Comparison of ENCODE assay signal across 19 cellular contexts in the genomic region with DNA sequence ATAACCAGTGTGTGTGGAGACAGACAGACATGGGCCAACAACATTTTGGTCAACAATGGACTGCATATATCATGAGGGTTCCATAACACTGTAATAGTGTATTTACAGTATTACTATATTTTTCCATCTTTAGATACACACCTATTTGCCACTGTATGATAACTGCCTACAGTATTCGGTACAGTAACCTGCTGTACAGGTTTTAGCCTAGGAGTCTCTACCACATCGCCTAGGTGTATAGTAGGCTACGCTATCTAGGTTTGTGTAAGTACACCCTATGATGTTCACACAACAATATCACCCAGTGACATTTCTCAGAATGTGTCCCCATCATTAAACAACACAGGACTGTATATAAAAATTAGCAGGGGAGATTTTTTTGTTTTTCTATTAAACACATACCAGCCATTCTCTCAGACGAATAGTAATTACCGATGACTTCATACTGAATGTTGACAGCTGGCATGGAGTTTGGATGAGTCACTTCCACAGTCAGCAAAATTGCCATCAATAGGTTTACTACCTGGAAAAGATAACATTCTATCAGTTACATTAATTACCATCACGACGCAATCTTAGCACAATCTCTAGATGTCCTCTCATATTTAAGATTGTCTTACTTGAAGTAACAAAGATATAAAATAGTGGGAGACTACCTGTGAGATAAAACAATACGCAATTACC. TPM values are rescaled to one million over a fixed set of nuclear protein-coding genes. Genes with fewer than 3 reads are reported as not detected.
A peak's percentile ranks its signal among the peaks of the same experiment; 100 is the strongest.
DNase-seq lines count a peak whose midpoint lies in the region; ATAC-seq, FAIRE-seq and TF ChIP-seq lines count a peak whose summit lies in the region.
"Had no signal": no experiment of that assay in that cellular context is flagged by ENCODE, and none has a peak within 500 bp of the region (broad histone marks: within the 10 kb centered on the region; RNA-seq: fewer than 3 reads in every experiment).

No MANE protein-coding gene starts in this region.

- ATAC-seq in SK-N-SH treated with all-trans-retinoic acid at 6 μM for 48 hours (0 out of 3 replicates have a peak, but pooled peaks have one; percentile 35), right cardiac atrium (no peak), GM18511 (IDR thresholded peaks at IDR 0.05; ENCODE audit: unreplicated experiment) (no peak)
- ATAC-seq: GM23338, upper lobe of right lung had no signal

- peaks cover 11% of the 10 kb centered on the region for H3K4me1 ChIP-seq in HEK293 (ENCODE audit: control insufficient read depth, insufficient read depth, low read length)
- H3K4me1 ChIP-seq in small intestine (ENCODE audit: control insufficient read depth in 2 of 2, insufficient read depth in 1 of 2, low read depth in 1 of 2, low read length in 1 of 2), result peaks cover 0 to 12% of the 10 kb centered on the region in 2 donors
- H3K4me1 ChIP-seq in right cardiac atrium (ENCODE audit: control insufficient read depth, insufficient read depth, low read length), result peaks cover 2% of the 10 kb centered on the region

- DNase-seq in fibroblast of mammary gland (ENCODE audit: low read depth), result peak; percentile 64
- peak; percentile 71 for DNase-seq in small intestine
- DNase-seq in right cardiac atrium, result no peak
- no peak for DNase-seq in NK-92 treated with Interleukin-12 subunit alpha and Interleukin-12 subunit beta, amount 100 ng/mL, for 24 hours (lab: John Stamatoyannopoulos, UW)
- no peak for DNase-seq in activated CD4-positive, alpha-beta T cell treated with anti-CD3 and anti-CD28 coated beads, Interleukin-2, amount 50 U/mL, for 4 hours
- DNase-seq: activated CD4-positive, alpha-beta memory T cell treated with anti-CD3 and anti-CD28 coated beads for 36 hours; amygdala; NCI-H2029; NCI-H748 treated with DMSO at 0.1 percent for 48 hours; SHP77; upper lobe of right lung had no signal

- TF ChIP-seq CTCF in HEK293 (tag by site-specific recombination; IDR thresholded peaks at IDR 0.05) (no peak), fibroblast of mammary gland (conservative IDR thresholded peaks at IDR 0.05; ENCODE audit: control insufficient read depth, insufficient read depth, low read depth, low read length) (no peak)

- intact Hi-C loops in right cardiac atrium (cut with DNase I), result no loop called here

- FAIRE-seq in small intestine (lab: Jason Lieb, UNC), result no peak
- FAIRE-seq: G401.6, keratinocyte had no signal

- CTCF ChIA-PET in HEK293 (lab: Yijun Ruan, JAX), result interaction anchor here (5.3 kb wide), 1 partner anchor 25 kb away, joined by 31 read pairs; no protein-coding TSS in a partner anchor

- H3K27ac ChIP-seq in HEK293 (ENCODE audit: extremely low read depth, low read depth, low read length) (no peak overlapping the region), small intestine (ENCODE audit: low read depth in 1 of 2, low read length in 1 of 2) (no peak overlapping the region), right cardiac atrium (ENCODE audit: low read length) (no peak overlapping the region)
- H3K27ac ChIP-seq: C4-2B, upper lobe of right lung had no signal

- H3K27me3 ChIP-seq in small intestine (ENCODE audit: control insufficient read depth in 2 of 2, insufficient read depth in 2 of 2, low read length in 2 of 2) (no peaks in the 10 kb centered on the region), right cardiac atrium (ENCODE audit: control insufficient read depth, insufficient read depth) (no peaks in the 10 kb centered on the region)
- H3K27me3 ChIP-seq: upper lobe of right lung had no signal

- POLR2A ChIA-PET in HEK293 (lab: Yijun Ruan, JAX), result interaction anchor here (1.7 kb wide), 1 partner anchor 12 kb away, joined by 5 read pairs; the partner anchor contains the start of gene LAPTM4A

- H3K36me3 ChIP-seq in HEK293 (ENCODE audit: control insufficient read depth in 2 of 2, insufficient read depth in 1 of 2, low read length in 2 of 2) (peaks cover 28 to 47% of the 10 kb centered on the region in 2 experiments), small intestine (ENCODE audit: control insufficient read depth in 2 of 2, insufficient read depth in 2 of 2, low read length in 2 of 2) (peaks cover 8 to 11% of the 10 kb centered on the region in 2 donors)

- no peak overlapping the region for H3K4me3 ChIP-seq in HEK293 (ENCODE audit: low read depth, low read length)
- no peak overlapping the region for H3K4me3 ChIP-seq in fibroblast of mammary gland (ENCODE audit: control insufficient read depth, low read depth, low read length)
- H3K4me3 ChIP-seq in small intestine (ENCODE audit: low read depth in 1 of 2, low read length in 2 of 2), result no peak overlapping the region
- H3K4me3 ChIP-seq in right cardiac atrium (ENCODE audit: low read length), result no peak overlapping the region
- H3K4me3 ChIP-seq: GM23338, upper lobe of right lung had no signal

- H3K9me3 ChIP-seq in HEK293 (ENCODE audit: control insufficient read depth, insufficient read depth, low read depth, low read length) (no peaks in the 10 kb centered on the region), small intestine (ENCODE audit: control insufficient read depth, low read depth) (no peaks in the 10 kb centered on the region), right cardiac atrium (ENCODE audit: control insufficient read depth, low read length) (no peaks in the 10 kb centered on the region)
- H3K9me3 ChIP-seq: upper lobe of right lung had no signal

- WGBS in small intestine, 3 donors, result 51 to 70% (median 66%) methylated on average over 8 of the region's 8 CpGs
- 74% methylated on average over 8 of the region's 8 CpGs for WGBS in right cardiac atrium

TF ChIP-seq in HEK293, 187 proteins besides CTCF, POLR2A, EP300 and RAD21 (continues in another document):
- TF ChIP-seq ZNF37A (tag by site-specific recombination; IDR thresholded peaks at IDR 0.05) (no peak), ZBTB1 (tag by site-specific recombination; IDR thresholded peaks at IDR 0.05) (no peak), ZSCAN16 (tag by site-specific recombination; IDR thresholded peaks at IDR 0.05) (no peak), MYNN (tag by site-specific recombination; IDR thresholded peaks at IDR 0.05; ENCODE audit: borderline replicate concordance) (no peak), ZNF555 (tag by site-specific recombination; conservative IDR thresholded peaks at IDR 0.05) (no peak), ZNF138 (tag by site-specific recombination; IDR thresholded peaks at IDR 0.05; ENCODE audit: borderline replicate concordance) (no peak), ZNF544 (tag by site-specific recombination; IDR thresholded peaks at IDR 0.05) (no peak), ZNF549 (tag by site-specific recombination; IDR thresholded peaks at IDR 0.05) (no peak), IKZF3 (tag by site-specific recombination; IDR thresholded peaks at IDR 0.05) (no peak), ZFP69B (tag by site-specific recombination; IDR thresholded peaks at IDR 0.05) (no peak), YY1 (tag by site-specific recombination; IDR thresholded peaks at IDR 0.05) (no peak), ZNF202 (tag by site-specific recombination; IDR thresholded peaks at IDR 0.05; ENCODE audit: borderline replicate concordance) (no peak), SP3 (tag by site-specific recombination; IDR thresholded peaks at IDR 0.05) (peak; percentile 12; the same call in 1 of the 2 replicates)

TF ChIP-seq in SK-N-SH treated with all-trans-retinoic acid at 6 μM for 48 hours, 23 proteins besides CTCF, POLR2A, EP300 and RAD21:
- TF ChIP-seq CSDC2 (CRISPR knock-in tag; IDR thresholded peaks at IDR 0.05), result no peak
- peak; percentile 44 for TF ChIP-seq ISL1 (CRISPR knock-in tag; IDR thresholded peaks at IDR 0.05)
- no peak for TF ChIP-seq TOX (CRISPR knock-in tag; IDR thresholded peaks at IDR 0.05; ENCODE audit: borderline replicate concordance)
- TF ChIP-seq, protein P1, sequence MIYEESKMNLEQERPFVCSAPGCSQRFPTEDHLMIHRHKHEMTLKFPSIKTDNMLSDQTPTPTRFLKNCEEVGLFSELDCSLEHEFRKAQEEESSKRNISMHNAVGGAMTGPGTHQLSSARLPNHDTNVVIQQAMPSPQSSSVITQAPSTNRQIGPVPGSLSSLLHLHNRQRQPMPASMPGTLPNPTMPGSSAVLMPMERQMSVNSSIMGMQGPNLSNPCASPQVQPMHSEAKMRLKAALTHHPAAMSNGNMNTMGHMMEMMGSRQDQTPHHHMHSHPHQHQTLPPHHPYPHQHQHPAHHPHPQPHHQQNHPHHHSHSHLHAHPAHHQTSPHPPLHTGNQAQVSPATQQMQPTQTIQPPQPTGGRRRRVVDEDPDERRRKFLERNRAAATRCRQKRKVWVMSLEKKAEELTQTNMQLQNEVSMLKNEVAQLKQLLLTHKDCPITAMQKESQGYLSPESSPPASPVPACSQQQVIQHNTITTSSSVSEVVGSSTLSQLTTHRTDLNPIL (CRISPR knock-in tag; IDR thresholded peaks at IDR 0.05; ENCODE audit: low read depth), result peak; percentile 54; the same call in 1 of the 2 replicates

RNA-seq across cellular contexts. Expression of gene LAPTM4A, which starts 10.8 kb away (rescaled TPM):
- polyA plus RNA-seq in small intestine (100 to 1,000 TPM in 1 of 3 donors, 10 to 100 TPM in 2; 47.6 to 231 (median 82.4) TPM), right cardiac atrium (224 TPM)
- total RNA-seq in right cardiac atrium, result 100 to 1,000 TPM; 178 to 208 (median 191) TPM

RNA-seq across cellular contexts. Expression of gene MATN3, which starts 28.2 kb away (rescaled TPM):
- polyA plus RNA-seq in small intestine (under 1 TPM in 1 of 3 donors, not detected in 2; 0.25 TPM), right cardiac atrium (0.29 TPM)
- under 1 TPM; 0.23 to 0.38 (median 0.30) TPM for total RNA-seq in right cardiac atrium
- total RNA-seq: activated CD4-positive, alpha-beta memory T cell treated with anti-CD3 and anti-CD28 coated beads for 36 hours; activated T-helper 1 cell treated with anti-CD3 and anti-CD28 coated beads, Interleukin-12 subunit alpha, Interleukin-12 subunit beta, Interleukin-2, Interleukin-4 antibody, amounts not matched to agents 30 ng/mL and 10 ng/mL and 1 ng/mL, durations not matched to agents 14 hours and 24 hours and 36 hours had no signal

RNA-seq across cellular contexts. Expression of gene WDR35, which starts 50.7 kb away (rescaled TPM):
- polyA plus RNA-seq in small intestine, result 1 to 10 TPM in 1 of 3 donors, under 1 TPM in 2; 0.45 to 2.0 (median 0.54) TPM
- 1 to 10 TPM; 6.2 to 7.2 (median 6.9) TPM for total RNA-seq in right cardiac atrium
- polyA plus RNA-seq in right cardiac atrium, result 2.2 TPM

Comparison
In these comparisons a context has a peak if more than half of its experiments do, and no peak if none do; other contexts are left out.
1. DNase-seq: peak in fibroblast of mammary gland (single experiment) and small intestine (single experiment); none in right cardiac atrium (0 of 3), NK-92 treated with Interleukin-12 subunit alpha and Interleukin-12 subunit beta, amount 100 ng/mL, for 24 hours (single experiment) and activated CD4-positive, alpha-beta T cell treated with anti-CD3 and anti-CD28 coated beads, Interleukin-2, amount 50 U/mL, for 4 hours (0 of 2).